ENCODE assay signal across 1 cellular context in the genomic region with DNA sequence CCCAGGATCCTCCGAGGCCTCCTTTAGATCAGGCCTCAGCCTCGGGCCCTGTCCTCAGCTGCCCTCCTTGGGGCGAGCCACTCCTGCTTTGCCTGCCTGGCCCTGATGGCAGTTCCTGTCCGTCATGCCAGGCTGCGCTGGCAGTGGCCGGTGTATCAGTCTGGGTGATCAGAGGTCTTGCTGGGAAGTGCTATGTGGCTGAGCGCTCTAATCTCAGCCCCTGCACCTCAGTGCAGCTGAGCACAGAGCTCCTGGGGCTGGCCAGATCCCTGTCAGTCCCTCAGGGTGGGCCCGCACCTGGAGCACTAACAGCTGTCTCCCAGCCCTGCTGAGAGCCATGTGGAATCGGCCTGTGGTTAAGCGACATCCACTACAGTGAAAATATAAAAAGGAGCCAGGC.
TF ChIP-seq lines count a peak whose summit lies in the region.

No MANE protein-coding gene starts in this region.

TF ChIP-seq in HepG2, 621 proteins besides CTCF, POLR2A, EP300 and RAD21:
- TF ChIP-seq, protein P1, sequence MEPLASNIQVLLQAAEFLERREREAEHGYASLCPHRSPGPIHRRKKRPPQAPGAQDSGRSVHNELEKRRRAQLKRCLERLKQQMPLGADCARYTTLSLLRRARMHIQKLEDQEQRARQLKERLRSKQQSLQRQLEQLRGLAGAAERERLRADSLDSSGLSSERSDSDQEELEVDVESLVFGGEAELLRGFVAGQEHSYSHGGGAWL (CRISPR knock-in tag; IDR thresholded peaks at IDR 0.05), result no peak
- TF ChIP-seq, protein P2, sequence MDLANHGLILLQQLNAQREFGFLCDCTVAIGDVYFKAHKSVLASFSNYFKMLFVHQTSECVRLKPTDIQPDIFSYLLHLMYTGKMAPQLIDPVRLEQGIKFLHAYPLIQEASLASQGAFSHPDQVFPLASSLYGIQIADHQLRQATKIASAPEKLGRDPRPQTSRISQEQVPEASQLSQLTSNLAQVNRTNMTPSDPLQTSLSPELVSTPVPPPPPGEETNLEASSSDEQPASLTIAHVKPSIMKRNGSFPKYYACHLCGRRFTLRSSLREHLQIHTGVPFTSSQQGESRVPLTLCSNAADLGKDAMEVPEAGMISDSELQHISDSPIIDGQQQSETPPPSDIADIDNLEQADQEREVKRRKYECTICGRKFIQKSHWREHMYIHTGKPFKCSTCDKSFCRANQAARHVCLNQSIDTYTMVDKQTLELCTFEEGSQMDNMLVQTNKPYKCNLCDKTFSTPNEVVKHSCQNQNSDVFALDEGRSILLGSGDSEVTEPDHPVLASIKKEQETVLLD (CRISPR knock-in tag; IDR thresholded peaks at IDR 0.05; ENCODE audit: low read depth), result no peak
- TF ChIP-seq ZNF7 (CRISPR knock-in tag; IDR thresholded peaks at IDR 0.05) (no peak), TARDBP (CRISPR knock-in tag; IDR thresholded peaks at IDR 0.05) (no peak), ZNF629 (CRISPR knock-in tag; conservative IDR thresholded peaks at IDR 0.05) (no peak), SIN3A (IDR thresholded peaks at IDR 0.05; ENCODE audit: borderline replicate concordance, low read depth, low read length) (no peak)
- TF ChIP-seq, protein P3, sequence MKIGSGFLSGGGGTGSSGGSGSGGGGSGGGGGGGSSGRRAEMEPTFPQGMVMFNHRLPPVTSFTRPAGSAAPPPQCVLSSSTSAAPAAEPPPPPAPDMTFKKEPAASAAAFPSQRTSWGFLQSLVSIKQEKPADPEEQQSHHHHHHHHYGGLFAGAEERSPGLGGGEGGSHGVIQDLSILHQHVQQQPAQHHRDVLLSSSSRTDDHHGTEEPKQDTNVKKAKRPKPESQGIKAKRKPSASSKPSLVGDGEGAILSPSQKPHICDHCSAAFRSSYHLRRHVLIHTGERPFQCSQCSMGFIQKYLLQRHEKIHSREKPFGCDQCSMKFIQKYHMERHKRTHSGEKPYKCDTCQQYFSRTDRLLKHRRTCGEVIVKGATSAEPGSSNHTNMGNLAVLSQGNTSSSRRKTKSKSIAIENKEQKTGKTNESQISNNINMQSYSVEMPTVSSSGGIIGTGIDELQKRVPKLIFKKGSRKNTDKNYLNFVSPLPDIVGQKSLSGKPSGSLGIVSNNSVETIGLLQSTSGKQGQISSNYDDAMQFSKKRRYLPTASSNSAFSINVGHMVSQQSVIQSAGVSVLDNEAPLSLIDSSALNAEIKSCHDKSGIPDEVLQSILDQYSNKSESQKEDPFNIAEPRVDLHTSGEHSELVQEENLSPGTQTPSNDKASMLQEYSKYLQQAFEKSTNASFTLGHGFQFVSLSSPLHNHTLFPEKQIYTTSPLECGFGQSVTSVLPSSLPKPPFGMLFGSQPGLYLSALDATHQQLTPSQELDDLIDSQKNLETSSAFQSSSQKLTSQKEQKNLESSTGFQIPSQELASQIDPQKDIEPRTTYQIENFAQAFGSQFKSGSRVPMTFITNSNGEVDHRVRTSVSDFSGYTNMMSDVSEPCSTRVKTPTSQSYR (CRISPR knock-in tag; IDR thresholded peaks at IDR 0.05; ENCODE audit: borderline replicate concordance), result no peak
- TF ChIP-seq, protein P4, sequence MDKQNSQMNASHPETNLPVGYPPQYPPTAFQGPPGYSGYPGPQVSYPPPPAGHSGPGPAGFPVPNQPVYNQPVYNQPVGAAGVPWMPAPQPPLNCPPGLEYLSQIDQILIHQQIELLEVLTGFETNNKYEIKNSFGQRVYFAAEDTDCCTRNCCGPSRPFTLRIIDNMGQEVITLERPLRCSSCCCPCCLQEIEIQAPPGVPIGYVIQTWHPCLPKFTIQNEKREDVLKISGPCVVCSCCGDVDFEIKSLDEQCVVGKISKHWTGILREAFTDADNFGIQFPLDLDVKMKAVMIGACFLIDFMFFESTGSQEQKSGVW (CRISPR knock-in tag; IDR thresholded peaks at IDR 0.05; ENCODE audit: borderline replicate concordance), result no peak
